Comparison of ENCODE assay signal across 6 cellular contexts in the genomic region with DNA sequence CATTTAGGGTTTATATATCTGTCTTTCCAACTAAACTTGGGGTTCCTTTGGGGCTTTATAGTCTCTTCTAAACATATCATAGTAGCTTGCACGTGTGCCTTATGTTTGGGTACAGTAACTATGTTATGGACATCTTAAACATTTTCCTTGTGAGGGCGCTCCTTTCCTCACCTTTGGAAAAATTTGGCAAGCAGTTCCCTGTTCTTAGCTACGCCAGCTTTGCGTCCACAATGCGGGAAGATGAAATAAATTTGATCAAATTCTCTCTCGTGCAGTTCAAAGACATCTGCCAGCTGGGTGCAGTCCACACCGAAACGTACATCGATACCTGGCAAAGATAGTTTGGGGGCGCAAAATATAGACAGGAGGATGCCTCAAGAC. TPM values are rescaled to one million over a fixed set of nuclear protein-coding genes. Genes with fewer than 3 reads are reported as not detected.
DNase-seq lines count a peak whose midpoint lies in the region; TF ChIP-seq lines count a peak whose summit lies in the region.

No MANE protein-coding gene starts in this region.

- H3K9me3 ChIP-seq in suprapubic skin = no peaks in the 10 kb centered on the region

- H3K36me3 ChIP-seq in suprapubic skin = peaks cover 2% of the 10 kb centered on the region

- H3K4me3 ChIP-seq in fibroblast of the aortic adventitia (ENCODE audit: low read depth, low read length) (peak overlapping the region; percentile 78), suprapubic skin (peak overlapping the region; percentile 77)

- peak overlapping the region; percentile 94 for H3K27ac ChIP-seq in suprapubic skin

- DNase-seq in SIG-M5 treated with dmso at 0.1 percent for 504 hours (lab: John Stamatoyannopoulos, UW; ENCODE audit: unreplicated experiment) (peak; percentile 39), SIG-M5 (lab: John Stamatoyannopoulos, UW) (no peak), NCI-H345 (lab: John Stamatoyannopoulos, UW) (peak; percentile 57), fibroblast of the aortic adventitia (ENCODE audit: low read depth) (peak; percentile 40), suprapubic skin (ENCODE audit: low spot score in 2 of 2) (no peak), posterior vena cava (ENCODE audit: low spot score) (no peak)

- H3K4me1 ChIP-seq in suprapubic skin = peaks cover 20% of the 10 kb centered on the region

- under 1% methylated on average over 10 of the region's 10 CpGs for WGBS in suprapubic skin

- H3K27me3 ChIP-seq in suprapubic skin = no peaks in the 10 kb centered on the region

- intact Hi-C loops in posterior vena cava (cut with DNase I) = loop anchor here in 1 of 2 donors (5.0 to 10.0 kb wide), 3 partner anchors 34 to 96 kb away; a partner anchor contains a TSS

- no peak for TF ChIP-seq CTCF in fibroblast of the aortic adventitia (IDR thresholded peaks at IDR 0.05; ENCODE audit: insufficient read depth, low read length)
- no peak for TF ChIP-seq CTCF in suprapubic skin (IDR thresholded peaks at IDR 0.05)

- TF ChIP-seq EP300 in suprapubic skin (IDR thresholded peaks at IDR 0.05) = no peak

- TF ChIP-seq POLR2A in suprapubic skin (IDR thresholded peaks at IDR 0.05) = no peak

RNA-seq across cellular contexts. Expression of a gene that starts 0.6 kb away (rescaled TPM):
- total RNA-seq in fibroblast of the aortic adventitia (ENCODE audit: low replicate concordance) = 0.98 and 3.7 TPM in 2 replicates
- 1 to 10 TPM; 3.5 to 5.6 (median 3.9) TPM for total RNA-seq in suprapubic skin
- 1 to 10 TPM; 1.3 to 1.8 TPM for total RNA-seq in posterior vena cava

RNA-seq across cellular contexts. Expression of a gene that starts 1.0 kb away (rescaled TPM):
- 11.3 and 14.9 TPM in 2 replicates for total RNA-seq in fibroblast of the aortic adventitia (ENCODE audit: low replicate concordance)
- total RNA-seq in suprapubic skin = 10 to 100 TPM; 27.7 to 42.4 (median 32.7) TPM
- total RNA-seq in posterior vena cava = 1 to 10 TPM; 9.0 to 9.2 TPM

RNA-seq across cellular contexts. Expression of a gene that starts 7.0 kb away (rescaled TPM):
- total RNA-seq in fibroblast of the aortic adventitia (ENCODE audit: low replicate concordance) (15.2 and 41.7 TPM in 2 replicates), suprapubic skin (10 to 100 TPM; 26.2 to 74.3 (median 31.4) TPM), posterior vena cava (10 to 100 TPM; 21.8 to 23.8 TPM)

RNA-seq across cellular contexts. Expression of a gene that starts 33.2 kb away (rescaled TPM):
- 60.2 and 73.3 TPM in 2 replicates for total RNA-seq in fibroblast of the aortic adventitia (ENCODE audit: low replicate concordance)
- 100 to 1,000 TPM; 144 to 203 (median 176) TPM for total RNA-seq in suprapubic skin
- total RNA-seq in posterior vena cava = 100 to 1,000 TPM; 527 to 713 TPM

RNA-seq across cellular contexts. Expression of a gene that starts 34.2 kb away (rescaled TPM):
- total RNA-seq in fibroblast of the aortic adventitia (ENCODE audit: low replicate concordance) (1.5 and 3.3 TPM in 2 replicates), suprapubic skin (1 to 10 TPM in 1 of 4 donors, not detected in 3; 3.1 TPM), posterior vena cava (10 to 100 TPM; 11.6 to 16.5 TPM)

Comparison
In these comparisons a context has a peak if more than half of its experiments do, and no peak if none do; other contexts are left out.
1. DNase-seq: peak in SIG-M5 treated with dmso at 0.1 percent for 504 hours (single experiment), NCI-H345 (single experiment) and fibroblast of the aortic adventitia (single experiment); none in SIG-M5 (single experiment), suprapubic skin (0 of 2) and posterior vena cava (single experiment).